In genomic region chr14:62076368-62076767, GRCh38 we compare ENCODE assay signal across 24 cellular contexts.
"Had no signal": no experiment of that assay in that cellular context is flagged by ENCODE, and none has a peak within 500 bp of the region (broad histone marks: within the 10 kb centered on the region; RNA-seq: fewer than 3 reads in every experiment).

No MANE protein-coding gene starts in this region.

- H3K36me3 ChIP-seq: ascending aorta had no signal

- ATAC-seq: activated CD8-positive, alpha-beta memory T cell treated with anti-CD3 and anti-CD28 coated beads, Interleukin-2, amount 10 ng/mL, durations not matched to agents 7 days and 5 days; activated naive CD8-positive, alpha-beta T cell treated with anti-CD3 and anti-CD28 coated beads, Interleukin-2, amount 50 U/mL, for 24 hours; body of pancreas; T-helper 17 cell had no signal

- FAIRE-seq: bronchial epithelial cell had no signal

- H3K27ac ChIP-seq: ascending aorta, body of pancreas had no signal

- H3K4me3 ChIP-seq: ascending aorta, body of pancreas had no signal

- H3K27me3 Mint-ChIP-seq: activated CD8-positive, alpha-beta memory T cell treated with anti-CD3 and anti-CD28 coated beads, Interleukin-2, amount 10 ng/mL, durations not matched to agents 7 days and 5 days; activated naive CD4-positive, alpha-beta T cell treated with anti-CD3 and anti-CD28 coated beads, Interleukin-2, amount 50 U/mL, for 24 hours; activated naive CD8-positive, alpha-beta T cell treated with anti-CD3 and anti-CD28 coated beads, Interleukin-2, amount 50 U/mL, for 24 hours; activated T-cell treated with anti-CD3 and anti-CD28 coated beads, Interleukin-2, amount 50 U/mL, for 24 hours had no signal

- H3K9me3 ChIP-seq: ascending aorta, body of pancreas had no signal

- H3K27ac Mint-ChIP-seq: activated CD8-positive, alpha-beta memory T cell treated with anti-CD3 and anti-CD28 coated beads, Interleukin-2, amount 10 ng/mL, durations not matched to agents 7 days and 5 days; activated naive CD4-positive, alpha-beta T cell treated with anti-CD3 and anti-CD28 coated beads, Interleukin-2, amount 50 U/mL, for 24 hours; activated naive CD8-positive, alpha-beta T cell treated with anti-CD3 and anti-CD28 coated beads, Interleukin-2, amount 50 U/mL, for 24 hours; activated T-cell treated with anti-CD3 and anti-CD28 coated beads, Interleukin-2, amount 50 U/mL, for 24 hours; activated T-helper 1 cell treated with anti-CD3 and anti-CD28 coated beads, Interleukin-12 subunit alpha, Interleukin-12 subunit beta, Interleukin-2, Interleukin-4 antibody, amounts not matched to agents 30 ng/mL and 10 ng/mL and 1 ng/mL, durations not matched to agents 14 hours and 24 hours and 36 hours had no signal

- H3K36me3 Mint-ChIP-seq: activated CD8-positive, alpha-beta memory T cell treated with anti-CD3 and anti-CD28 coated beads, Interleukin-2, amount 10 ng/mL, durations not matched to agents 7 days and 5 days; activated naive CD4-positive, alpha-beta T cell treated with anti-CD3 and anti-CD28 coated beads, Interleukin-2, amount 50 U/mL, for 24 hours had no signal

- H3K9me3 Mint-ChIP-seq: activated naive CD4-positive, alpha-beta T cell treated with anti-CD3 and anti-CD28 coated beads, Interleukin-2, amount 50 U/mL, for 24 hours; activated naive CD8-positive, alpha-beta T cell treated with anti-CD3 and anti-CD28 coated beads, Interleukin-2, amount 50 U/mL, for 24 hours; activated T-cell treated with anti-CD3 and anti-CD28 coated beads, Interleukin-2, amount 50 U/mL, for 24 hours; activated T-helper 1 cell treated with anti-CD3 and anti-CD28 coated beads, Interleukin-12 subunit alpha, Interleukin-12 subunit beta, Interleukin-2, Interleukin-4 antibody, amounts not matched to agents 30 ng/mL and 10 ng/mL and 1 ng/mL, durations not matched to agents 14 hours and 24 hours and 36 hours had no signal

- DNase-seq: activated CD4-positive, alpha-beta T cell treated with anti-CD3 and anti-CD28 coated beads for 4 hours; activated CD4-positive, alpha-beta T cell treated with anti-CD3 and anti-CD28 coated beads, Interleukin-2, amount 50 U/mL, for 48 hours; activated CD8-positive, alpha-beta memory T cell treated with anti-CD3 and anti-CD28 coated beads, Interleukin-2, amount 10 ng/mL, durations not matched to agents 7 days and 5 days; activated effector memory CD4-positive, alpha-beta T cell treated with Interleukin-2 at 50 U/mL for 16 hours; activated naive CD4-positive, alpha-beta T cell; activated naive CD8-positive, alpha-beta T cell treated with anti-CD3 and anti-CD28 coated beads, Interleukin-2, amount 50 U/mL, for 24 hours; activated T-cell treated with anti-CD3 and anti-CD28 coated beads, Interleukin-2, amount 50 U/mL, for 24 hours; amniotic stem cell; body of pancreas; central memory CD4-positive, alpha-beta T cell; Karpas-422; NCI-H1048; NCI-H1694; NCI-H2029; NCI-H345; NCI-H510A; NCI-H526 treated with DMSO at 0.1 percent for 48 hours; SHP77 treated with DMSO at 0.1 percent for 48 hours; T-helper 17 cell; T-helper 9 cell had no signal

- H3K27me3 ChIP-seq: ascending aorta, body of pancreas had no signal

- H3K4me1 ChIP-seq: ascending aorta, body of pancreas had no signal

- H3K4me3 Mint-ChIP-seq: activated CD8-positive, alpha-beta memory T cell treated with anti-CD3 and anti-CD28 coated beads, Interleukin-2, amount 10 ng/mL, durations not matched to agents 7 days and 5 days; activated naive CD4-positive, alpha-beta T cell treated with anti-CD3 and anti-CD28 coated beads, Interleukin-2, amount 50 U/mL, for 24 hours; activated naive CD8-positive, alpha-beta T cell treated with anti-CD3 and anti-CD28 coated beads, Interleukin-2, amount 50 U/mL, for 24 hours; activated T-cell treated with anti-CD3 and anti-CD28 coated beads, Interleukin-2, amount 50 U/mL, for 24 hours; activated T-helper 1 cell treated with anti-CD3 and anti-CD28 coated beads, Interleukin-12 subunit alpha, Interleukin-12 subunit beta, Interleukin-2, Interleukin-4 antibody, amounts not matched to agents 30 ng/mL and 10 ng/mL and 1 ng/mL, durations not matched to agents 14 hours and 24 hours and 36 hours; T-helper 17 cell had no signal
